ENCODE assay signal across 1 cellular context in the genomic region with DNA sequence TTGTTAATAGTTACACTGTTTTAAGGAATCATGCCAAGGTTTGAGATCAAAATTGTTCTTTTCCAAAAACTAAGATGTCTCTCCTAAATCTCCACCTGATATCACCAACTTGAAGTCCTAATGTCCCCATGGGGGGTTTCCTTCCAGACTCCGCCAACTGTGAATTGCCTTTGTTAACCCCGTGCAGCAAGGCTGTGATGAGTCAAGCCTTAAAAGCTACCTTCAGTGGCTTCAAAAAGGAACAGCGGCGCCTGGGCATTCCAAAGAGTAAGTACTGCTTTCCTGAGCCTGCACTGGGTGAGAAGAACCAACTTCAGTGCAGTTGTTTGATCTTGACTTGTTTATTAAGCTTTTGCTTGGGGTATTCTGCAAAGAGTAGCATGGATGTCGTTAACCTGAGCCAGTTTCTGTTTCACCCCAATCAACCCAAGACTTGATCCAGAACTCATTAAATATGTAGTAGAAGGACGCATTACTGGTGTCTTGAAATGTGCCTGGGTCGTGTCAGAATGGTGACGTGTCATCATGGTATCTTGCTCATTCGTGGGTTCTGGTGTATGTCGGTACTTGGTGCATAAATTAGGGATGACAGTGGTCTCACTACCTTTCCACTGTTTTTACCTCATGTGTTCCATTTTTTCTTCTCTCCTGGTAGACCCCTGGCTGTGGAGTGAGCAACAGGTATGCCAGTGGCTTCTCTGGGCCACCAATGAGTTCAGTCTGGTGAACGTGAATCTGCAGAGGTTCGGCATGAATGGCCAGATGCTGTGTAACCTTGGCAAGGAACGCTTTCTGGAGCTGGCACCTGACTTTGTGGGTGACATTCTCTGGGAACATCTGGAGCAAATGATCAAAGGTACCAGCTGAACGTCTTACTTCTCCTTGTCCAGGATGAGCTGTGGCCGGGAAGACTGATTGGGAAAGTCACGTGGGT.
TF ChIP-seq lines count a peak whose summit lies in the region.

No MANE protein-coding gene starts in this region.

TF ChIP-seq in HepG2, 621 proteins besides CTCF, POLR2A, EP300 and RAD21:
- no peak for TF ChIP-seq ZNF431 (CRISPR knock-in tag; IDR thresholded peaks at IDR 0.05; ENCODE audit: borderline replicate concordance, low read depth)
- TF ChIP-seq HOXA5 (CRISPR knock-in tag; IDR thresholded peaks at IDR 0.05): no peak
- no peak for TF ChIP-seq MED1 (CRISPR knock-in tag; IDR thresholded peaks at IDR 0.05)
- no peak for TF ChIP-seq SRF (IDR thresholded peaks at IDR 0.05; ENCODE audit: low read depth, low read length)
- no peak for TF ChIP-seq ZNF547 (CRISPR knock-in tag; IDR thresholded peaks at IDR 0.05)
